Comparison of ENCODE assay signal across 1 cellular context in the genomic region with DNA sequence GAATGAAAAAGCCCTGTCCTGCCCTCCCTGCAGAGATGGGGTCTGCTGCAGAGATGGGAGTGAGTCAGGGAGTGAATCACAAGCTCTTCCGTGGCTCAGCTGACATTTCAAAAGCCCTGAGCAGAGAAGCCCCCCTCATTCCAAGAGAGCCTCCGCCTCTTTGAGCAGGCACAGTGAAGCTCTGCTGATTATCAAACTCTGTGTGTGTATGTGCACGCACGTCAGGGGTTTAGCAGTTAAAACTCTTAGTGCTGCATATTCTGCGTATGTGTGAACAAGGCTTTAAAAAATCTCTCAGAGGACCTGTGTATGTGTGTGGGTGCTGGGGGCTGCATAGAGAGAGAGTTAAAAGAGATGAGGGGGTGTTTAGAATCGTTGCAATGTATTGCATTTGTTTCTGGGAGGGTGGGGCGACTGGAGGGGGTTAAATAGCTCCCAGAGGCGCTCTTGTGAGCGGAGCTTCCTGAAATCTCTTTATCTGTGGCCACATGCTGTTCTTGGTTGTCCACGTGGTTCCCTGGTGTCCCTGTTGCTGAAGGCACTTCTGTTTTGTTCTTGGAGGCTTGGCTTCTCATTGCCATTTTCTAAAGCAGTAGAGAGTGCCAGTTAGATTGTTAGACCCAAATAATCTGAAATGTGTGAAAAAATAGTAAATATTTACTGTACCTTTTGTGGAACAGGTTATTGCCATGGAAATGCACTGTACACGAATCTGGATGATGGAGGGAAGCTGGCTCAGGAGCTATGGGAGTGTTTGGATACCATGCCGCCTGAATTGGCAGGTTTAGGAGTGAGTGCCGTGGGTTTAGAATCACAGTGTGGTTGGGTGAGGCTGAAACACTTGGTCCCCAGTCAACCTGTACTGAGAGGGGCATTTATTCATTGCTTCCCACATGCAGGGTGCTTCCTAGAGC.
A peak's percentile ranks its signal among the peaks of the same experiment; 100 is the strongest.
TF ChIP-seq lines count a peak whose summit lies in the region.

No MANE protein-coding gene starts in this region.

TF ChIP-seq in K562, 482 proteins besides CTCF, POLR2A, EP300 and RAD21 (continued from another document and continues in another):
- TF ChIP-seq, protein P1, sequence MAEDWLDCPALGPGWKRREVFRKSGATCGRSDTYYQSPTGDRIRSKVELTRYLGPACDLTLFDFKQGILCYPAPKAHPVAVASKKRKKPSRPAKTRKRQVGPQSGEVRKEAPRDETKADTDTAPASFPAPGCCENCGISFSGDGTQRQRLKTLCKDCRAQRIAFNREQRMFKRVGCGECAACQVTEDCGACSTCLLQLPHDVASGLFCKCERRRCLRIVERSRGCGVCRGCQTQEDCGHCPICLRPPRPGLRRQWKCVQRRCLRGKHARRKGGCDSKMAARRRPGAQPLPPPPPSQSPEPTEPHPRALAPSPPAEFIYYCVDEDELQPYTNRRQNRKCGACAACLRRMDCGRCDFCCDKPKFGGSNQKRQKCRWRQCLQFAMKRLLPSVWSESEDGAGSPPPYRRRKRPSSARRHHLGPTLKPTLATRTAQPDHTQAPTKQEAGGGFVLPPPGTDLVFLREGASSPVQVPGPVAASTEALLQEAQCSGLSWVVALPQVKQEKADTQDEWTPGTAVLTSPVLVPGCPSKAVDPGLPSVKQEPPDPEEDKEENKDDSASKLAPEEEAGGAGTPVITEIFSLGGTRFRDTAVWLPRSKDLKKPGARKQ (CRISPR knock-in tag; IDR thresholded peaks at IDR 0.05): no peak
- TF ChIP-seq SRSF9 (IDR thresholded peaks at IDR 0.05; ENCODE audit: borderline replicate concordance, low read depth, low read length) (no peak), HMG20B (CRISPR knock-in tag; IDR thresholded peaks at IDR 0.05) (no peak), JUND (IDR thresholded peaks at IDR 0.05; ENCODE audit: borderline replicate concordance, low read depth, low read length) (peak; percentile 80), JUND (tag; IDR thresholded peaks at IDR 0.05; ENCODE audit: borderline replicate concordance, low read depth, low read length) (peak; percentile 40; the same call in 1 of the 3 replicates), ELF4 (CRISPR knock-in tag; IDR thresholded peaks at IDR 0.05) (no peak), PTRF (tag; IDR thresholded peaks at IDR 0.05) (peak; percentile 81; the same call in 1 of the 2 replicates), KAT8 (IDR thresholded peaks at IDR 0.05; ENCODE audit: low read depth) (no peak), SNRNP70 (optimal IDR thresholded peaks at IDR 0.05; ENCODE audit: low read depth, low read length) (no peak), PHTF2 (CRISPR knock-in tag; IDR thresholded peaks at IDR 0.05) (no peak), ARNT (IDR thresholded peaks at IDR 0.05) (peak in 1 of 2 experiments; percentile 77; a peak in 1 of 4 replicates), ARID2 (IDR thresholded peaks at IDR 0.05) (no peak), ARID1B (IDR thresholded peaks at IDR 0.05) (peak; percentile 84), NCOR1 (IDR thresholded peaks at IDR 0.05) (peak; percentile 50; the same call in 1 of the 2 replicates), RBM22 (IDR thresholded peaks at IDR 0.05; ENCODE audit: low read depth, low read length, poor library complexity, severe bottlenecking) (no peak), COPS2 (conservative IDR thresholded peaks at IDR 0.05) (no peak), ZNF311 (CRISPR knock-in tag; IDR thresholded peaks at IDR 0.05) (peak; percentile 90), GABPB2 (CRISPR knock-in tag; conservative IDR thresholded peaks at IDR 0.05) (no peak), KHSRP (IDR thresholded peaks at IDR 0.05) (no peak), IRF2 (CRISPR knock-in tag; IDR thresholded peaks at IDR 0.05) (no peak), HNRNPUL1 (IDR thresholded peaks at IDR 0.05; ENCODE audit: low read length) (no peak), SAFB (IDR thresholded peaks at IDR 0.05; ENCODE audit: borderline replicate concordance, low read depth, low read length) (no peak), SPI1 (IDR thresholded peaks at IDR 0.05; ENCODE audit: borderline replicate concordance, low read depth, low read length) (peak; percentile 85), ZNF23 (CRISPR knock-in tag; IDR thresholded peaks at IDR 0.05) (no peak), TSC22D4 (tag; IDR thresholded peaks at IDR 0.05) (no peak), TRIM28 (IDR thresholded peaks at IDR 0.05) (0 out of 2 replicates have a peak, but pooled peaks have one; percentile 23), TCF7 (IDR thresholded peaks at IDR 0.05; ENCODE audit: borderline replicate concordance) (no peak), ZKSCAN3 (CRISPR knock-in tag; IDR thresholded peaks at IDR 0.05) (no peak), CREM (IDR thresholded peaks at IDR 0.05; ENCODE audit: low read depth) (peak; percentile 9; the same call in 1 of the 2 replicates), SP2 (IDR thresholded peaks at IDR 0.05; ENCODE audit: extremely low read depth, low read depth, low read length, poor library complexity, severe bottlenecking) (no peak), ZNF143 (CRISPR knock-in tag; IDR thresholded peaks at IDR 0.05) (no peak)
- TF ChIP-seq, protein P2, sequence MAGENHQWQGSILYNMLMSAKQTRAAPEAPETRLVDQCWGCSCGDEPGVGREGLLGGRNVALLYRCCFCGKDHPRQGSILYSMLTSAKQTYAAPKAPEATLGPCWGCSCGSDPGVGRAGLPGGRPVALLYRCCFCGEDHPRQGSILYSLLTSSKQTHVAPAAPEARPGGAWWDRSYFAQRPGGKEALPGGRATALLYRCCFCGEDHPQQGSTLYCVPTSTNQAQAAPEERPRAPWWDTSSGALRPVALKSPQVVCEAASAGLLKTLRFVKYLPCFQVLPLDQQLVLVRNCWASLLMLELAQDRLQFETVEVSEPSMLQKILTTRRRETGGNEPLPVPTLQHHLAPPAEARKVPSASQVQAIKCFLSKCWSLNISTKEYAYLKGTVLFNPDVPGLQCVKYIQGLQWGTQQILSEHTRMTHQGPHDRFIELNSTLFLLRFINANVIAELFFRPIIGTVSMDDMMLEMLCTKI (IDR thresholded peaks at IDR 0.05; ENCODE audit: partially characterized antibody): no peak
- TF ChIP-seq, protein P3, sequence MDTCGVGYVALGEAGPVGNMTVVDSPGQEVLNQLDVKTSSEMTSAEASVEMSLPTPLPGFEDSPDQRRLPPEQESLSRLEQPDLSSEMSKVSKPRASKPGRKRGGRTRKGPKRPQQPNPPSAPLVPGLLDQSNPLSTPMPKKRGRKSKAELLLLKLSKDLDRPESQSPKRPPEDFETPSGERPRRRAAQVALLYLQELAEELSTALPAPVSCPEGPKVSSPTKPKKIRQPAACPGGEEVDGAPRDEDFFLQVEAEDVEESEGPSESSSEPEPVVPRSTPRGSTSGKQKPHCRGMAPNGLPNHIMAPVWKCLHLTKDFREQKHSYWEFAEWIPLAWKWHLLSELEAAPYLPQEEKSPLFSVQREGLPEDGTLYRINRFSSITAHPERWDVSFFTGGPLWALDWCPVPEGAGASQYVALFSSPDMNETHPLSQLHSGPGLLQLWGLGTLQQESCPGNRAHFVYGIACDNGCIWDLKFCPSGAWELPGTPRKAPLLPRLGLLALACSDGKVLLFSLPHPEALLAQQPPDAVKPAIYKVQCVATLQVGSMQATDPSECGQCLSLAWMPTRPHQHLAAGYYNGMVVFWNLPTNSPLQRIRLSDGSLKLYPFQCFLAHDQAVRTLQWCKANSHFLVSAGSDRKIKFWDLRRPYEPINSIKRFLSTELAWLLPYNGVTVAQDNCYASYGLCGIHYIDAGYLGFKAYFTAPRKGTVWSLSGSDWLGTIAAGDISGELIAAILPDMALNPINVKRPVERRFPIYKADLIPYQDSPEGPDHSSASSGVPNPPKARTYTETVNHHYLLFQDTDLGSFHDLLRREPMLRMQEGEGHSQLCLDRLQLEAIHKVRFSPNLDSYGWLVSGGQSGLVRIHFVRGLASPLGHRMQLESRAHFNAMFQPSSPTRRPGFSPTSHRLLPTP (IDR thresholded peaks at IDR 0.05; ENCODE audit: borderline replicate concordance, extremely low read depth, insufficient read length): no peak
- TF ChIP-seq, protein P4, sequence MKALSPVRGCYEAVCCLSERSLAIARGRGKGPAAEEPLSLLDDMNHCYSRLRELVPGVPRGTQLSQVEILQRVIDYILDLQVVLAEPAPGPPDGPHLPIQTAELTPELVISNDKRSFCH (CRISPR knock-in tag; IDR thresholded peaks at IDR 0.05): no peak
- TF ChIP-seq, protein P4 (tag; IDR thresholded peaks at IDR 0.05): peak; percentile 72; the same call in 1 of the 2 replicates
- TF ChIP-seq, protein P5, sequence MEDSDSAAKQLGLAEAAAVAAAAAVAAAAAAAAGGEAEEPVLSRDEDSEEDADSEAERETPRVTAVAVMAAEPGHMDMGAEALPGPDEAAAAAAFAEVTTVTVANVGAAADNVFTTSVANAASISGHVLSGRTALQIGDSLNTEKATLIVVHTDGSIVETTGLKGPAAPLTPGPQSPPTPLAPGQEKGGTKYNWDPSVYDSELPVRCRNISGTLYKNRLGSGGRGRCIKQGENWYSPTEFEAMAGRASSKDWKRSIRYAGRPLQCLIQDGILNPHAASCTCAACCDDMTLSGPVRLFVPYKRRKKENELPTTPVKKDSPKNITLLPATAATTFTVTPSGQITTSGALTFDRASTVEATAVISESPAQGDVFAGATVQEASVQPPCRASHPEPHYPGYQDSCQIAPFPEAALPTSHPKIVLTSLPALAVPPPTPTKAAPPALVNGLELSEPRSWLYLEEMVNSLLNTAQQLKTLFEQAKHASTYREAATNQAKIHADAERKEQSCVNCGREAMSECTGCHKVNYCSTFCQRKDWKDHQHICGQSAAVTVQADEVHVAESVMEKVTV (CRISPR knock-in tag; IDR thresholded peaks at IDR 0.05): no peak
- TF ChIP-seq, protein P6, sequence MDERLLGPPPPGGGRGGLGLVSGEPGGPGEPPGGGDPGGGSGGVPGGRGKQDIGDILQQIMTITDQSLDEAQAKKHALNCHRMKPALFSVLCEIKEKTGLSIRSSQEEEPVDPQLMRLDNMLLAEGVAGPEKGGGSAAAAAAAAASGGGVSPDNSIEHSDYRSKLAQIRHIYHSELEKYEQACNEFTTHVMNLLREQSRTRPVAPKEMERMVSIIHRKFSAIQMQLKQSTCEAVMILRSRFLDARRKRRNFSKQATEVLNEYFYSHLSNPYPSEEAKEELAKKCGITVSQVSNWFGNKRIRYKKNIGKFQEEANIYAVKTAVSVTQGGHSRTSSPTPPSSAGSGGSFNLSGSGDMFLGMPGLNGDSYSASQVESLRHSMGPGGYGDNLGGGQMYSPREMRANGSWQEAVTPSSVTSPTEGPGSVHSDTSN (CRISPR knock-in tag; IDR thresholded peaks at IDR 0.05; ENCODE audit: low read depth): no peak
- TF ChIP-seq, protein P6 (tag; conservative IDR thresholded peaks at IDR 0.05; ENCODE audit: low read depth): 0 out of 2 replicates have a peak, but pooled peaks have one; percentile 8
- TF ChIP-seq, protein P7, sequence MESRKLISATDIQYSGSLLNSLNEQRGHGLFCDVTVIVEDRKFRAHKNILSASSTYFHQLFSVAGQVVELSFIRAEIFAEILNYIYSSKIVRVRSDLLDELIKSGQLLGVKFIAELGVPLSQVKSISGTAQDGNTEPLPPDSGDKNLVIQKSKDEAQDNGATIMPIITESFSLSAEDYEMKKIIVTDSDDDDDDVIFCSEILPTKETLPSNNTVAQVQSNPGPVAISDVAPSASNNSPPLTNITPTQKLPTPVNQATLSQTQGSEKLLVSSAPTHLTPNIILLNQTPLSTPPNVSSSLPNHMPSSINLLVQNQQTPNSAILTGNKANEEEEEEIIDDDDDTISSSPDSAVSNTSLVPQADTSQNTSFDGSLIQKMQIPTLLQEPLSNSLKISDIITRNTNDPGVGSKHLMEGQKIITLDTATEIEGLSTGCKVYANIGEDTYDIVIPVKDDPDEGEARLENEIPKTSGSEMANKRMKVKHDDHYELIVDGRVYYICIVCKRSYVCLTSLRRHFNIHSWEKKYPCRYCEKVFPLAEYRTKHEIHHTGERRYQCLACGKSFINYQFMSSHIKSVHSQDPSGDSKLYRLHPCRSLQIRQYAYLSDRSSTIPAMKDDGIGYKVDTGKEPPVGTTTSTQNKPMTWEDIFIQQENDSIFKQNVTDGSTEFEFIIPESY (CRISPR knock-in tag; IDR thresholded peaks at IDR 0.05): peak; percentile 37; the same call in 1 of the 2 replicates
- TF ChIP-seq, protein P8, sequence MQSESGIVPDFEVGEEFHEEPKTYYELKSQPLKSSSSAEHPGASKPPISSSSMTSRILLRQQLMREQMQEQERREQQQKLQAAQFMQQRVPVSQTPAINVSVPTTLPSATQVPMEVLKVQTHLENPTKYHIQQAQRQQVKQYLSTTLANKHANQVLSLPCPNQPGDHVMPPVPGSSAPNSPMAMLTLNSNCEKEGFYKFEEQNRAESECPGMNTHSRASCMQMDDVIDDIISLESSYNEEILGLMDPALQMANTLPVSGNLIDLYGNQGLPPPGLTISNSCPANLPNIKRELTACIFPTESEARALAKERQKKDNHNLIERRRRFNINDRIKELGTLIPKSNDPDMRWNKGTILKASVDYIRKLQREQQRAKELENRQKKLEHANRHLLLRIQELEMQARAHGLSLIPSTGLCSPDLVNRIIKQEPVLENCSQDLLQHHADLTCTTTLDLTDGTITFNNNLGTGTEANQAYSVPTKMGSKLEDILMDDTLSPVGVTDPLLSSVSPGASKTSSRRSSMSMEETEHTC (IDR thresholded peaks at IDR 0.05): 0 out of 2 replicates have a peak, but pooled peaks have one; percentile 32
